In genomic region chr1:84585803-84586202, GRCh38 we compare ENCODE assay signal across 26 cellular contexts.
"Had no signal": no experiment of that assay in that cellular context is flagged by ENCODE, and none has a peak within 500 bp of the region (broad histone marks: within the 10 kb centered on the region; RNA-seq: fewer than 3 reads in every experiment).

No MANE protein-coding gene starts in this region.

- H3K9me3 Mint-ChIP-seq: activated naive CD4-positive, alpha-beta T cell treated with anti-CD3 and anti-CD28 coated beads, Interleukin-2, amount 50 U/mL, for 72 hours; activated T-helper 1 cell treated with anti-CD3 and anti-CD28 coated beads, Interleukin-12 subunit alpha, Interleukin-12 subunit beta, Interleukin-2, Interleukin-4 antibody, amounts not matched to agents 30 ng/mL and 10 ng/mL and 1 ng/mL, durations not matched to agents 14 hours and 24 hours and 36 hours; stimulated activated effector memory CD8-positive, alpha-beta T cell treated with anti-CD3 and anti-CD28 coated beads, Interleukin-12 subunit alpha, Interleukin-12 subunit beta, amount 100 ng/mL, for 72 hours; stimulated activated naive CD8-positive, alpha-beta T cell treated with anti-CD3 and anti-CD28 coated beads, Interleukin-15, amount 100 ng/mL, for 72 hours had no signal

- H3K4me3 Mint-ChIP-seq: activated CD4-positive, alpha-beta memory T cell treated with anti-CD3 and anti-CD28 coated beads, Interleukin-2, amount 10 ng/mL, durations not matched to agents 7 days and 5 days; activated T-helper 1 cell treated with anti-CD3 and anti-CD28 coated beads, Interleukin-12 subunit alpha, Interleukin-12 subunit beta, Interleukin-2, Interleukin-4 antibody, amounts not matched to agents 30 ng/mL and 10 ng/mL and 1 ng/mL, durations not matched to agents 14 hours and 24 hours and 36 hours; brain; memory B cell; nephron progenitor cell; stimulated activated effector memory CD8-positive, alpha-beta T cell treated with anti-CD3 and anti-CD28 coated beads, Interleukin-12 subunit alpha, Interleukin-12 subunit beta, amount 100 ng/mL, for 72 hours; stimulated activated naive CD8-positive, alpha-beta T cell treated with anti-CD3 and anti-CD28 coated beads, Interleukin-15, amount 100 ng/mL, for 72 hours; T-helper 17 cell had no signal

- H3K27me3 ChIP-seq: esophagus muscularis mucosa, tibial artery, vagina had no signal

- H3K4me3 ChIP-seq: esophagus muscularis mucosa, gastrocnemius medialis, tibial artery, vagina had no signal

- FAIRE-seq: islet of Langerhans, small intestine had no signal

- H3K27me3 Mint-ChIP-seq: activated CD4-positive, alpha-beta memory T cell treated with anti-CD3 and anti-CD28 coated beads, Interleukin-2, amount 10 ng/mL, durations not matched to agents 7 days and 5 days; memory B cell had no signal

- H3K4me1 ChIP-seq: tibial artery had no signal

- H3K36me3 ChIP-seq: esophagus muscularis mucosa, gastrocnemius medialis, tibial artery, vagina had no signal

- H3K9me3 ChIP-seq: esophagus muscularis mucosa, gastrocnemius medialis, tibial artery, vagina had no signal

- H3K4me1 Mint-ChIP-seq: stimulated activated effector memory CD8-positive, alpha-beta T cell treated with anti-CD3 and anti-CD28 coated beads, Interleukin-12 subunit alpha, Interleukin-12 subunit beta, amount 100 ng/mL, for 72 hours; stimulated activated naive CD8-positive, alpha-beta T cell treated with anti-CD3 and anti-CD28 coated beads, Interleukin-15, amount 100 ng/mL, for 72 hours; T-helper 17 cell had no signal

- DNase-seq: activated CD4-positive, alpha-beta memory T cell treated with anti-CD3 and anti-CD28 coated beads, Interleukin-2, amount 10 ng/mL, durations not matched to agents 7 days and 5 days; activated CD4-positive, alpha-beta T cell treated with anti-CD3 and anti-CD28 coated beads for 48 hours; activated gamma-delta T cell; aorta; central memory CD4-positive, alpha-beta T cell; effector memory CD4-positive, alpha-beta T cell; gastrocnemius medialis; hypothalamus; left cardiac atrium; nephron progenitor cell; occipital lobe; posterior cingulate gyrus; small intestine; stimulated activated CD4-positive, alpha-beta T cell treated with anti-CD3 and anti-CD28 coated beads, Interleukin-2, amount 100 ng/mL, for 24 hours; stimulated activated naive CD8-positive, alpha-beta T cell treated with anti-CD3 and anti-CD28 coated beads, Interleukin-15, amount 100 ng/mL, for 72 hours; T-helper 17 cell; tibial artery had no signal

- ATAC-seq: activated naive CD4-positive, alpha-beta T cell treated with anti-CD3 and anti-CD28 coated beads, Interleukin-2, amount 50 U/mL, for 72 hours; gastrocnemius medialis; left cardiac atrium; sciatic nerve; stimulated activated effector memory CD8-positive, alpha-beta T cell treated with anti-CD3 and anti-CD28 coated beads, Interleukin-12 subunit alpha, Interleukin-12 subunit beta, amount 100 ng/mL, for 72 hours; stimulated activated naive CD8-positive, alpha-beta T cell treated with anti-CD3 and anti-CD28 coated beads, Interleukin-15, amount 100 ng/mL, for 72 hours; T-helper 17 cell had no signal

- H3K27ac Mint-ChIP-seq: activated CD4-positive, alpha-beta memory T cell treated with anti-CD3 and anti-CD28 coated beads, Interleukin-2, amount 10 ng/mL, durations not matched to agents 7 days and 5 days; activated naive CD4-positive, alpha-beta T cell treated with anti-CD3 and anti-CD28 coated beads, Interleukin-2, amount 50 U/mL, for 72 hours; activated T-helper 1 cell treated with anti-CD3 and anti-CD28 coated beads, Interleukin-12 subunit alpha, Interleukin-12 subunit beta, Interleukin-2, Interleukin-4 antibody, amounts not matched to agents 30 ng/mL and 10 ng/mL and 1 ng/mL, durations not matched to agents 14 hours and 24 hours and 36 hours; memory B cell; nephron progenitor cell; stimulated activated effector memory CD8-positive, alpha-beta T cell treated with anti-CD3 and anti-CD28 coated beads, Interleukin-12 subunit alpha, Interleukin-12 subunit beta, amount 100 ng/mL, for 72 hours; T-helper 17 cell had no signal

- H3K36me3 Mint-ChIP-seq: stimulated activated effector memory CD8-positive, alpha-beta T cell treated with anti-CD3 and anti-CD28 coated beads, Interleukin-12 subunit alpha, Interleukin-12 subunit beta, amount 100 ng/mL, for 72 hours had no signal

- H3K27ac ChIP-seq: esophagus muscularis mucosa, gastrocnemius medialis, tibial artery, vagina had no signal
